In genomic region chr20:21232546-21233280, GRCh38 we compare ENCODE assay signal across 21 cellular contexts.
DNase-seq lines count a peak whose midpoint lies in the region; ATAC-seq and TF ChIP-seq lines count a peak whose summit lies in the region.
"Had no signal": no experiment of that assay in that cellular context is flagged by ENCODE, and none has a peak within 500 bp of the region (broad histone marks: within the 10 kb centered on the region; RNA-seq: fewer than 3 reads in every experiment).

No MANE protein-coding gene starts in this region.

- H3K9me3 Mint-ChIP-seq in neural progenitor cell = no peaks in the 10 kb centered on the region
- H3K9me3 Mint-ChIP-seq: CD4-positive, CD25-positive, alpha-beta regulatory T cell had no signal

- peaks cover 29% of the 10 kb centered on the region for H3K4me1 Mint-ChIP-seq in neural progenitor cell

- peak overlapping the region; percentile 49 for H3K27ac ChIP-seq in caudate nucleus (ENCODE audit: low read depth, low read length)
- H3K27ac ChIP-seq in neural progenitor cell = peak overlapping the region; percentile 92
- H3K27ac ChIP-seq: KMS-11, PC-9 had no signal

- H3K36me3 ChIP-seq in neural progenitor cell = no peaks in the 10 kb centered on the region
- H3K36me3 ChIP-seq: MG63 had no signal

- H3K4me1 ChIP-seq in neural progenitor cell = peaks cover 62% of the 10 kb centered on the region

- H4K20me1 ChIP-seq in neural progenitor cell (ENCODE audit: low read depth) = no peaks in the 10 kb centered on the region

- H3K79me2 ChIP-seq in neural progenitor cell (ENCODE audit: low read depth) = no peaks in the 10 kb centered on the region

- TF ChIP-seq CTCF in neural progenitor cell (IDR thresholded peaks at IDR 0.05) = no peak

- no peaks in the 10 kb centered on the region for H3K36me3 Mint-ChIP-seq in neural progenitor cell

- peaks cover 59% of the 10 kb centered on the region for H3F3A ChIP-seq in neural progenitor cell (ENCODE audit: low read depth)

- H3K27me3 Mint-ChIP-seq in neural progenitor cell (ENCODE audit: insufficient read depth, low read depth) = peaks cover 7% of the 10 kb centered on the region
- H3K27me3 Mint-ChIP-seq: CD4-positive, CD25-positive, alpha-beta regulatory T cell had no signal

- no peaks in the 10 kb centered on the region for H3K9me3 ChIP-seq in neural progenitor cell (ENCODE audit: low read depth)
- H3K9me3 ChIP-seq: MG63, SK-N-SH had no signal

- H3K4me3 ChIP-seq in neural progenitor cell = peak overlapping the region; percentile 19
- H3K4me3 ChIP-seq: MG63, PC-9 had no signal

- ATAC-seq in HG03159 (IDR thresholded peaks at IDR 0.05; ENCODE audit: unreplicated experiment) = no peak
- ATAC-seq: HepG2 had no signal

- no peaks in the 10 kb centered on the region for H3K27me3 ChIP-seq in neural progenitor cell
- H3K27me3 ChIP-seq: MG63 had no signal

- H3K9ac ChIP-seq in neural progenitor cell = no peak overlapping the region
- H3K9ac ChIP-seq: KMS-11, SK-N-SH had no signal

- DNase-seq in COR-L47 (lab: John Stamatoyannopoulos, UW) (peak; percentile 39), LHCN-M2 (ENCODE audit: low read depth) (peak; percentile 8), caudate nucleus (lab: John Stamatoyannopoulos, UW) (peak in 2 of 61 donors; percentile 7 to 8), neural progenitor cell (ENCODE audit: low spot score) (peak; percentile 81)
- DNase-seq in activated CD4-positive, alpha-beta T cell treated with anti-CD3 and anti-CD28 coated beads, Interleukin-2, amount 50 U/mL, for 1 hour = no peak
- DNase-seq in stimulated activated CD4-positive, alpha-beta T cell treated with anti-CD3 and anti-CD28 coated beads, Interleukin-4, amount 100 ng/mL, for 1 hour = no peak
- DNase-seq: AML-193; CD4-positive, CD25-positive, alpha-beta regulatory T cell; DND-41; GF-D8; GOT3; MG63; NCI-H1092 treated with DMSO at 0.1 percent for 48 hours; NCI-H2029; NCI-H2227 treated with DMSO at 0.1 percent for 48 hours; NCI-H526; PC-9; SK-N-SH had no signal

- H3K4me3 Mint-ChIP-seq in neural progenitor cell = no peak overlapping the region
- H3K4me3 Mint-ChIP-seq: CD4-positive, CD25-positive, alpha-beta regulatory T cell had no signal

- no peak overlapping the region for H2AFZ ChIP-seq in neural progenitor cell (replicated peaks)
- H2AFZ ChIP-seq: PC-9 had no signal

- H3K27ac Mint-ChIP-seq in neural progenitor cell = no peak overlapping the region
- H3K27ac Mint-ChIP-seq: CD4-positive, CD25-positive, alpha-beta regulatory T cell had no signal

- peak overlapping the region; percentile 79 for H3K4me2 ChIP-seq in neural progenitor cell
- H3K4me2 ChIP-seq: KMS-11, PC-9, SK-N-SH had no signal

Comparison
In these comparisons a context has a peak if more than half of its experiments do, and no peak if none do; other contexts are left out.
1. DNase-seq: peak in COR-L47 (single experiment), LHCN-M2 (single experiment) and neural progenitor cell (single experiment); none in activated CD4-positive, alpha-beta T cell treated with anti-CD3 and anti-CD28 coated beads, Interleukin-2, amount 50 U/mL, for 1 hour (single experiment) and stimulated activated CD4-positive, alpha-beta T cell treated with anti-CD3 and anti-CD28 coated beads, Interleukin-4, amount 100 ng/mL, for 1 hour (single experiment).